Comparison of ENCODE assay signal across 1 cellular context in the genomic region with DNA sequence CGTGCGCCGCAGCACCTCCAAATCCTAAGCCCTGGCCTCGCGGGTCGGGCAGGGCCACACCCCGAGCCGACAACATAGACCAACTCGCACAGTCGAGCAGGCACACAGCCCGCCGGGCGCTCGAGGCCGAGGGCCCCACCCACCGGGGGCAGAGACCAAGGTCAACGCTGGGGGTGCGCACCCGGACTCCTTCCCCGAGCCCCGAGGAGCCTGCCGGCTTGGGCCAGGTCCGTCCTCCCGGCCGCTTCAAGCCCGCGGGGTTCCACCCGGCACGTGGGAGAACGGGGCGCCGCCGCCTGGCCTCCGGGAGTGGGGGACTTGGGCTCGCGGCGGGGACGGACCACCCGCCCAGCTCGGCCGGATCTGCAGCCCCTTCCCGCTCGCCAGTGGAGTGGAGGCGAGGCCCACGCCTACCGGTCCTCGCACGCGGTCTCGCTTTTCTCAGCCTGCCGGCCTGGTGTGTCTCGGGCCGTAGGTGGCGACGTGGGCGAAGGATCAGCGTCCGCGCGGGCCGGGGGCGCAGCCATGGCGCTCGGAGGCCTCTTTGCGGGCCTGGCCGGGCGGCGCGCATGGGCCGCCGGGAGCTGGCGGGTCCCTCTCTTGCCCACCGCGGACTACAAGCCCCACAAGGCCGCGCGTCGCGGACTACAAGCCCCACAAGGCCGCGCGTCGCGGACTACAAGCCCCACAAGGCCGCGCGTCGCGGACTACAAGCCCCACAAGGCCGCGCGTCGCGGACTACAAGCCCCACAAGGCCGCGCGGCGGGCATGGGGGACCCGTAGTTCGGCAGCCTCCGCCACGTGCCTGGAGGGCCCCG.
A peak's percentile ranks its signal among the peaks of the same experiment; 100 is the strongest.
TF ChIP-seq lines count a peak whose summit lies in the region.

A gene (minus strand): TSS at position 571 of the 818 bp plus-strand sequence. CDS start 44 bp downstream, at position 527.

TF ChIP-seq in HEK293, 187 proteins besides CTCF, POLR2A, EP300 and RAD21 (continued from another document):
- TF ChIP-seq, protein P1, sequence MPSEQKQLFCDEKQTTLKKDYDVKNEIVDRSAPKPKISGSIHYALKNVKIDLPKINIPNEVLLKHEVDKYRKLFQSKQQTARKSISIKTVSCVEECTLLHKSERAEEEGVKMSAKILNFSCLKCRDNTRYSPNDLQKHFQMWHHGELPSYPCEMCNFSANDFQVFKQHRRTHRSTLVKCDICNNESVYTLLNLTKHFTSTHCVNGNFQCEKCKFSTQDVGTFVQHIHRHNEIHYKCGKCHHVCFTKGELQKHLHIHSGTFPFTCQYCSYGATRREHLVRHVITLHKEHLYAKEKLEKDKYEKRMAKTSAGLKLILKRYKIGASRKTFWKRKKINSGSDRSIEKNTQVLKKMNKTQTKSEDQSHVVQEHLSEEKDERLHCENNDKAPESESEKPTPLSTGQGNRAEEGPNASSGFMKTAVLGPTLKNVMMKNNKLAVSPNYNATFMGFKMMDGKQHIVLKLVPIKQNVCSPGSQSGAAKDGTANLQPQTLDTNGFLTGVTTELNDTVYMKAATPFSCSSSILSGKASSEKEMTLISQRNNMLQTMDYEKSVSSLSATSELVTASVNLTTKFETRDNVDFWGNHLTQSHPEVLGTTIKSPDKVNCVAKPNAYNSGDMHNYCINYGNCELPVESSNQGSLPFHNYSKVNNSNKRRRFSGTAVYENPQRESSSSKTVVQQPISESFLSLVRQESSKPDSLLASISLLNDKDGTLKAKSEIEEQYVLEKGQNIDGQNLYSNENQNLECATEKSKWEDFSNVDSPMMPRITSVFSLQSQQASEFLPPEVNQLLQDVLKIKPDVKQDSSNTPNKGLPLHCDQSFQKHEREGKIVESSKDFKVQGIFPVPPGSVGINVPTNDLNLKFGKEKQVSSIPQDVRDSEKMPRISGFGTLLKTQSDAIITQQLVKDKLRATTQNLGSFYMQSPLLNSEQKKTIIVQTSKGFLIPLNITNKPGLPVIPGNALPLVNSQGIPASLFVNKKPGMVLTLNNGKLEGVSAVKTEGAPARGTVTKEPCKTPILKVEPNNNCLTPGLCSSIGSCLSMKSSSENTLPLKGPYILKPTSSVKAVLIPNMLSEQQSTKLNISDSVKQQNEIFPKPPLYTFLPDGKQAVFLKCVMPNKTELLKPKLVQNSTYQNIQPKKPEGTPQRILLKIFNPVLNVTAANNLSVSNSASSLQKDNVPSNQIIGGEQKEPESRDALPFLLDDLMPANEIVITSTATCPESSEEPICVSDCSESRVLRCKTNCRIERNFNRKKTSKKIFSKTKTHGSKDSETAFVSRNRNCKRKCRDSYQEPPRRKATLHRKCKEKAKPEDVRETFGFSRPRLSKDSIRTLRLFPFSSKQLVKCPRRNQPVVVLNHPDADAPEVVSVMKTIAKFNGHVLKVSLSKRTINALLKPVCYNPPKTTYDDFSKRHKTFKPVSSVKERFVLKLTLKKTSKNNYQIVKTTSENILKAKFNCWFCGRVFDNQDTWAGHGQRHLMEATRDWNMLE (tag by site-specific recombination; conservative IDR thresholded peaks at IDR 0.05; ENCODE audit: low read depth) = no peak
- TF ChIP-seq ZIC2 (tag by site-specific recombination; IDR thresholded peaks at IDR 0.05) = peak; percentile 69
- TF ChIP-seq ZNF544 (tag by site-specific recombination; IDR thresholded peaks at IDR 0.05) = no peak
- peak; percentile 63 for TF ChIP-seq SP7 (tag by site-specific recombination; IDR thresholded peaks at IDR 0.05)
- TF ChIP-seq, protein P2, sequence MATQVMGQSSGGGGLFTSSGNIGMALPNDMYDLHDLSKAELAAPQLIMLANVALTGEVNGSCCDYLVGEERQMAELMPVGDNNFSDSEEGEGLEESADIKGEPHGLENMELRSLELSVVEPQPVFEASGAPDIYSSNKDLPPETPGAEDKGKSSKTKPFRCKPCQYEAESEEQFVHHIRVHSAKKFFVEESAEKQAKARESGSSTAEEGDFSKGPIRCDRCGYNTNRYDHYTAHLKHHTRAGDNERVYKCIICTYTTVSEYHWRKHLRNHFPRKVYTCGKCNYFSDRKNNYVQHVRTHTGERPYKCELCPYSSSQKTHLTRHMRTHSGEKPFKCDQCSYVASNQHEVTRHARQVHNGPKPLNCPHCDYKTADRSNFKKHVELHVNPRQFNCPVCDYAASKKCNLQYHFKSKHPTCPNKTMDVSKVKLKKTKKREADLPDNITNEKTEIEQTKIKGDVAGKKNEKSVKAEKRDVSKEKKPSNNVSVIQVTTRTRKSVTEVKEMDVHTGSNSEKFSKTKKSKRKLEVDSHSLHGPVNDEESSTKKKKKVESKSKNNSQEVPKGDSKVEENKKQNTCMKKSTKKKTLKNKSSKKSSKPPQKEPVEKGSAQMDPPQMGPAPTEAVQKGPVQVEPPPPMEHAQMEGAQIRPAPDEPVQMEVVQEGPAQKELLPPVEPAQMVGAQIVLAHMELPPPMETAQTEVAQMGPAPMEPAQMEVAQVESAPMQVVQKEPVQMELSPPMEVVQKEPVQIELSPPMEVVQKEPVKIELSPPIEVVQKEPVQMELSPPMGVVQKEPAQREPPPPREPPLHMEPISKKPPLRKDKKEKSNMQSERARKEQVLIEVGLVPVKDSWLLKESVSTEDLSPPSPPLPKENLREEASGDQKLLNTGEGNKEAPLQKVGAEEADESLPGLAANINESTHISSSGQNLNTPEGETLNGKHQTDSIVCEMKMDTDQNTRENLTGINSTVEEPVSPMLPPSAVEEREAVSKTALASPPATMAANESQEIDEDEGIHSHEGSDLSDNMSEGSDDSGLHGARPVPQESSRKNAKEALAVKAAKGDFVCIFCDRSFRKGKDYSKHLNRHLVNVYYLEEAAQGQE (tag by site-specific recombination; IDR thresholded peaks at IDR 0.05) = no peak
- peak; percentile 91 for TF ChIP-seq YY1 (tag by site-specific recombination; IDR thresholded peaks at IDR 0.05)
- no peak for TF ChIP-seq ZNF558 (tag by site-specific recombination; IDR thresholded peaks at IDR 0.05)
- no peak for TF ChIP-seq ZNF664 (tag by site-specific recombination; IDR thresholded peaks at IDR 0.05)
- TF ChIP-seq ZNF341 (tag by site-specific recombination; IDR thresholded peaks at IDR 0.05; ENCODE audit: low read depth) = no peak
- TF ChIP-seq, protein P3, sequence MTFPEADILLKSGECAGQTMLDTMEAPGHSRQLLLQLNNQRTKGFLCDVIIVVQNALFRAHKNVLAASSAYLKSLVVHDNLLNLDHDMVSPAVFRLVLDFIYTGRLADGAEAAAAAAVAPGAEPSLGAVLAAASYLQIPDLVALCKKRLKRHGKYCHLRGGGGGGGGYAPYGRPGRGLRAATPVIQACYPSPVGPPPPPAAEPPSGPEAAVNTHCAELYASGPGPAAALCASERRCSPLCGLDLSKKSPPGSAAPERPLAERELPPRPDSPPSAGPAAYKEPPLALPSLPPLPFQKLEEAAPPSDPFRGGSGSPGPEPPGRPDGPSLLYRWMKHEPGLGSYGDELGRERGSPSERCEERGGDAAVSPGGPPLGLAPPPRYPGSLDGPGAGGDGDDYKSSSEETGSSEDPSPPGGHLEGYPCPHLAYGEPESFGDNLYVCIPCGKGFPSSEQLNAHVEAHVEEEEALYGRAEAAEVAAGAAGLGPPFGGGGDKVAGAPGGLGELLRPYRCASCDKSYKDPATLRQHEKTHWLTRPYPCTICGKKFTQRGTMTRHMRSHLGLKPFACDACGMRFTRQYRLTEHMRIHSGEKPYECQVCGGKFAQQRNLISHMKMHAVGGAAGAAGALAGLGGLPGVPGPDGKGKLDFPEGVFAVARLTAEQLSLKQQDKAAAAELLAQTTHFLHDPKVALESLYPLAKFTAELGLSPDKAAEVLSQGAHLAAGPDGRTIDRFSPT (tag by site-specific recombination; IDR thresholded peaks at IDR 0.05) = peak; percentile 13; the same call in 1 of the 2 replicates
